Comparison of ENCODE assay signal across 13 cellular contexts in genomic region chr22:37098976-37099577, GRCh38. TPM values are rescaled to one million over a fixed set of nuclear protein-coding genes. Genes with fewer than 3 reads are reported as not detected.
DNase-seq lines count a peak whose midpoint lies in the region; ATAC-seq and TF ChIP-seq lines count a peak whose summit lies in the region.
"Had no signal": no experiment of that assay in that cellular context is flagged by ENCODE, and none has a peak within 500 bp of the region (broad histone marks: within the 10 kb centered on the region; RNA-seq: fewer than 3 reads in every experiment).

No MANE protein-coding gene starts in this region.

- H3K27me3 Mint-ChIP-seq in osteocyte (ENCODE audit: unreplicated experiment), result peaks cover 45% of the 10 kb centered on the region
- H3K27me3 Mint-ChIP-seq in CD4-positive, alpha-beta memory T cell, result peaks cover 7 to 8% of the 10 kb centered on the region in 2 donors

- peak; percentile 40 for DNase-seq in ELF-1 (ENCODE audit: low read depth, low spot score)
- peak; percentile 88 for DNase-seq in H7
- DNase-seq in WERI-Rb-1, result no peak
- no peak for DNase-seq in lower lobe of right lung
- DNase-seq in stimulated activated CD4-positive, alpha-beta T cell treated with anti-CD3 and anti-CD28 coated beads, Interleukin-4, amount 100 ng/mL, for 24 hours, result no peak
- DNase-seq in osteocyte (ENCODE audit: extremely low spot score, unreplicated experiment), result no peak
- no peak for DNase-seq in CD4-positive, alpha-beta memory T cell
- DNase-seq: activated naive CD4-positive, alpha-beta T cell treated with Interleukin-2 at 50 U/mL for 16 hours; effector memory CD4-positive, alpha-beta T cell; nephron progenitor cell; stimulated activated CD4-positive, alpha-beta T cell treated with anti-CD3 and anti-CD28 coated beads, Interleukin-4, amount 100 ng/mL, for 4 hours had no signal

- CTCF ChIA-PET in CD4-positive, alpha-beta memory T cell (lab: Charles Lee; ENCODE audit: partially characterized antibody), result interaction anchor here (1.0 kb wide), 1 partner anchor 19 kb away, joined by 3 read pairs; no protein-coding TSS in a partner anchor

- H3K27ac Mint-ChIP-seq in osteocyte (ENCODE audit: unreplicated experiment), result no peak overlapping the region
- H3K27ac Mint-ChIP-seq in CD4-positive, alpha-beta memory T cell, result peak overlapping the region in 3 of 7 donors; percentile 50 to 73 (median 61)
- H3K27ac Mint-ChIP-seq: nephron progenitor cell had no signal

- H3K36me3 Mint-ChIP-seq in osteocyte (ENCODE audit: unreplicated experiment), result no peaks in the 10 kb centered on the region
- H3K36me3 Mint-ChIP-seq in CD4-positive, alpha-beta memory T cell, result no peaks in the 10 kb centered on the region

- no peaks in the 10 kb centered on the region for H3K4me1 Mint-ChIP-seq in osteocyte (ENCODE audit: unreplicated experiment)
- peaks cover 8 to 12% (median 10%) of the 10 kb centered on the region in 4 donors for H3K4me1 Mint-ChIP-seq in CD4-positive, alpha-beta memory T cell

- peaks cover 5% of the 10 kb centered on the region for H3K4me1 ChIP-seq in lower lobe of right lung
- H3K4me1 ChIP-seq in CD4-positive, alpha-beta memory T cell (ENCODE audit: insufficient read depth, low read length), result no peaks in the 10 kb centered on the region

- intact Hi-C loops in lower lobe of right lung (cut with DNase I), result no loop called here
- intact Hi-C loops in CD4-positive, alpha-beta memory T cell (cut with micrococcal nuclease), result loop anchor here (1.0 kb wide), 1 partner anchor 49 kb away; no protein-coding TSS in a partner anchor

- H3K9me3 ChIP-seq in WERI-Rb-1 (ENCODE audit: severe bottlenecking) (no peaks in the 10 kb centered on the region), lower lobe of right lung (no peaks in the 10 kb centered on the region)
- H3K9me3 ChIP-seq in CD4-positive, alpha-beta memory T cell (ENCODE audit: control insufficient read depth in 1 of 2, low read length in 2 of 2), result no peaks in the 10 kb centered on the region
- H3K9me3 ChIP-seq: thoracic aorta had no signal

- H3K36me3 ChIP-seq in H7 (replicated peaks; ENCODE audit: control insufficient read depth, insufficient read depth, low read length), result no peaks in the 10 kb centered on the region
- H3K36me3 ChIP-seq in WERI-Rb-1, result no peaks in the 10 kb centered on the region
- H3K36me3 ChIP-seq in lower lobe of right lung, result no peaks in the 10 kb centered on the region
- no peaks in the 10 kb centered on the region for H3K36me3 ChIP-seq in CD4-positive, alpha-beta memory T cell (ENCODE audit: insufficient read depth, low read length)
- H3K36me3 ChIP-seq: thoracic aorta had no signal

- H3K27ac ChIP-seq in WERI-Rb-1 (no peak overlapping the region), lower lobe of right lung (no peak overlapping the region)
- no peak overlapping the region for H3K27ac ChIP-seq in CD4-positive, alpha-beta memory T cell (ENCODE audit: low read depth, low read length)
- H3K27ac ChIP-seq: thoracic aorta had no signal

- 0 out of 2 replicates have a peak, but pooled peaks have one; percentile 16 for TF ChIP-seq CTCF in WERI-Rb-1 (IDR thresholded peaks at IDR 0.05; ENCODE audit: low read depth, low read length)
- TF ChIP-seq CTCF in lower lobe of right lung (IDR thresholded peaks at IDR 0.05), result no peak
- no peak for TF ChIP-seq CTCF in osteocyte (IDR thresholded peaks at IDR 0.05)

- H3K4me3 ChIP-seq in H7 (ENCODE audit: insufficient read depth, low read depth, low read length) (no peak overlapping the region), WERI-Rb-1 (ENCODE audit: low read depth, low read length) (no peak overlapping the region), lower lobe of right lung (no peak overlapping the region)
- H3K4me3 ChIP-seq in CD4-positive, alpha-beta memory T cell (ENCODE audit: low read length in 2 of 2), result no peak overlapping the region
- H3K4me3 ChIP-seq: thoracic aorta had no signal

- peaks cover 4% of the 10 kb centered on the region; the same call in 1 of the 2 replicates for H3K27me3 ChIP-seq in H7 (ENCODE audit: control insufficient read depth, insufficient read depth, low read length)
- no peaks in the 10 kb centered on the region for H3K27me3 ChIP-seq in WERI-Rb-1 (ENCODE audit: insufficient read depth, low read depth, severe bottlenecking)
- peaks cover 31% of the 10 kb centered on the region for H3K27me3 ChIP-seq in lower lobe of right lung (ENCODE audit: low read depth)
- no peaks in the 10 kb centered on the region for H3K27me3 ChIP-seq in CD4-positive, alpha-beta memory T cell (ENCODE audit: insufficient read depth, low read length)

- ATAC-seq in lower lobe of right lung (peak; percentile 79 to 87), HG03354 (IDR thresholded peaks at IDR 0.05; ENCODE audit: poor library complexity, severe bottlenecking, unreplicated experiment) (no peak)

- no peaks in the 10 kb centered on the region for H3K9me3 Mint-ChIP-seq in osteocyte (ENCODE audit: unreplicated experiment)
- peaks cover 0 to 2% (median 0%) of the 10 kb centered on the region in 8 donors for H3K9me3 Mint-ChIP-seq in CD4-positive, alpha-beta memory T cell
- H3K9me3 Mint-ChIP-seq: nephron progenitor cell had no signal

- no peak overlapping the region for H3K4me3 Mint-ChIP-seq in osteocyte (ENCODE audit: unreplicated experiment)
- H3K4me3 Mint-ChIP-seq in CD4-positive, alpha-beta memory T cell, result no peak overlapping the region

- POLR2A ChIA-PET in CD4-positive, alpha-beta memory T cell (lab: Charles Lee; ENCODE audit: partially characterized antibody), result no interaction called here

RNA-seq across cellular contexts. Expression of gene TMPRSS6, which starts 10.4 kb away (rescaled TPM):
- total RNA-seq in H7 (2014; rRNA removed; shearing (Covaris generic)), result not detected in 2 replicates
- total RNA-seq in lower lobe of right lung (0.53 TPM), osteocyte (not detected in 2 replicates)
- total RNA-seq in CD4-positive, alpha-beta memory T cell, result under 1 TPM; 0.61 to 0.90 TPM
- polyA plus RNA-seq in CD4-positive, alpha-beta memory T cell, result not detected
- total RNA-seq: thoracic aorta had no signal

RNA-seq across cellular contexts. Expression of gene KCTD17, which starts 47.5 kb away (rescaled TPM):
- total RNA-seq in H7 (2014; rRNA removed; shearing (Covaris generic)), result 29.5 and 31.1 TPM in 2 replicates
- total RNA-seq in lower lobe of right lung (24.2 TPM), osteocyte (35.8 and 39.6 TPM in 2 replicates)
- total RNA-seq in CD4-positive, alpha-beta memory T cell, result 10 to 100 TPM; 32.3 to 33.4 TPM
- polyA plus RNA-seq in CD4-positive, alpha-beta memory T cell, result 10 to 100 TPM in 1 of 2 donors, 1 to 10 TPM in 1; 9.0 to 13.2 TPM

RNA-seq across cellular contexts. Expression of gene IL2RB, which starts 50.6 kb away (rescaled TPM):
- total RNA-seq in H7 (2014; rRNA removed; shearing (Covaris generic)), result 0.21 and 0.41 TPM in 2 replicates
- 10.2 TPM for total RNA-seq in lower lobe of right lung
- total RNA-seq in osteocyte, result 0.10 TPM in 1 of 2 replicates, not detected in the other
- 10 to 100 TPM; 55.4 to 63.8 TPM for total RNA-seq in CD4-positive, alpha-beta memory T cell
- polyA plus RNA-seq in CD4-positive, alpha-beta memory T cell, result 100 to 1,000 TPM in 1 of 2 donors, 10 to 100 TPM in 1; 37.6 to 107 TPM

Comparison
In these comparisons a context has a peak if more than half of its experiments do, and no peak if none do; other contexts are left out.
1. DNase-seq: peak in ELF-1 (single experiment) and H7 (single experiment); none in WERI-Rb-1 (single experiment), lower lobe of right lung (single experiment), stimulated activated CD4-positive, alpha-beta T cell treated with anti-CD3 and anti-CD28 coated beads, Interleukin-4, amount 100 ng/mL, for 24 hours (single experiment), osteocyte (single experiment) and CD4-positive, alpha-beta memory T cell (0 of 5).